In genomic region chrX:124232523-124233201, GRCh38 we compare ENCODE assay signal across 11 cellular contexts.
DNase-seq lines count a peak whose midpoint lies in the region; ATAC-seq and TF ChIP-seq lines count a peak whose summit lies in the region.
"Had no signal": no experiment of that assay in that cellular context is flagged by ENCODE, and none has a peak within 500 bp of the region (broad histone marks: within the 10 kb centered on the region; RNA-seq: fewer than 3 reads in every experiment).

No MANE protein-coding gene starts in this region.

- peak; percentile 57 for DNase-seq in activated T-cell treated with anti-CD3 and anti-CD28 coated beads, Interleukin-2, amount 50 U/mL, for 24 hours
- DNase-seq in activated T-cell treated with anti-CD3 and anti-CD28 coated beads, Interleukin-2, amount 50 U/mL, for 1 hour, result no peak
- DNase-seq in SK-N-MC (ENCODE audit: low read depth, low spot score) (no peak), NCI-H446 (lab: John Stamatoyannopoulos, UW) (no peak), vagina (ENCODE audit: extremely low spot score in 2 of 2) (no peak), occipital lobe (lab: John Stamatoyannopoulos, UW) (no peak)
- DNase-seq in stimulated activated CD4-positive, alpha-beta T cell treated with anti-CD3 and anti-CD28 coated beads, Interleukin-4, amount 100 ng/mL, for 4 hours, result peak; percentile 16 to 34
- DNase-seq: activated B cell treated with CpG ODN at 0.5 μM for 24 hours; effector CD4-positive, alpha-beta T cell; NCI-H1694 had no signal

- H3K27ac ChIP-seq in SK-N-MC (peak overlapping the region; percentile 96), vagina (no peak overlapping the region)

- TF ChIP-seq CTCF in vagina (IDR thresholded peaks at IDR 0.05), result no peak

- no peaks in the 10 kb centered on the region for H3K36me3 Mint-ChIP-seq in activated T-cell treated with anti-CD3 and anti-CD28 coated beads, Interleukin-2, amount 50 U/mL, for 24 hours (ENCODE audit: low read depth)

- H3K27me3 Mint-ChIP-seq in activated T-cell treated with anti-CD3 and anti-CD28 coated beads, Interleukin-2, amount 50 U/mL, for 24 hours, result peaks cover 34% of the 10 kb centered on the region
- H3K27me3 Mint-ChIP-seq: activated B cell treated with CpG ODN at 0.5 μM for 24 hours had no signal

- H3K4me1 ChIP-seq in vagina, result no peaks in the 10 kb centered on the region

- H3K36me3 ChIP-seq in SK-N-MC (ENCODE audit: insufficient read depth, low read length) (no peaks in the 10 kb centered on the region), vagina (no peaks in the 10 kb centered on the region)

- intact Hi-C loops in vagina (cut with DNase I), result no loop called here

- peak overlapping the region; percentile 69 for H3K27ac Mint-ChIP-seq in activated T-cell treated with anti-CD3 and anti-CD28 coated beads, Interleukin-2, amount 50 U/mL, for 24 hours
- H3K27ac Mint-ChIP-seq: activated B cell treated with CpG ODN at 0.5 μM for 24 hours had no signal

- ATAC-seq in HG02943 (IDR thresholded peaks at IDR 0.05; ENCODE audit: low read depth, unreplicated experiment), result peak; percentile 69

- no peak for TF ChIP-seq POLR2A in vagina (IDR thresholded peaks at IDR 0.05)

- H3K4me1 Mint-ChIP-seq in activated T-cell treated with anti-CD3 and anti-CD28 coated beads, Interleukin-2, amount 50 U/mL, for 24 hours (ENCODE audit: low read depth), result peaks cover 22% of the 10 kb centered on the region
- H3K4me1 Mint-ChIP-seq: activated B cell treated with CpG ODN at 0.5 μM for 24 hours had no signal

- H3K4me3 ChIP-seq in SK-N-MC (no peak overlapping the region), vagina (no peak overlapping the region)

- H3K9me3 ChIP-seq in SK-N-MC (ENCODE audit: low read depth, low read length) (no peaks in the 10 kb centered on the region), vagina (no peaks in the 10 kb centered on the region)

- H3K27me3 ChIP-seq in vagina, result no peaks in the 10 kb centered on the region

- H3K4me3 Mint-ChIP-seq in activated T-cell treated with anti-CD3 and anti-CD28 coated beads, Interleukin-2, amount 50 U/mL, for 24 hours, result no peak overlapping the region
- H3K4me3 Mint-ChIP-seq: activated B cell treated with CpG ODN at 0.5 μM for 24 hours had no signal

- H3K9ac ChIP-seq in SK-N-MC (ENCODE audit: insufficient read length), result no peak overlapping the region

- H3K9me3 Mint-ChIP-seq in activated T-cell treated with anti-CD3 and anti-CD28 coated beads, Interleukin-2, amount 50 U/mL, for 24 hours, result no peaks in the 10 kb centered on the region
- H3K9me3 Mint-ChIP-seq: activated B cell treated with CpG ODN at 0.5 μM for 24 hours had no signal

Comparison
In these comparisons a context has a peak if more than half of its experiments do, and no peak if none do; other contexts are left out.
1. DNase-seq: peak in activated T-cell treated with anti-CD3 and anti-CD28 coated beads, Interleukin-2, amount 50 U/mL, for 24 hours (single experiment) and stimulated activated CD4-positive, alpha-beta T cell treated with anti-CD3 and anti-CD28 coated beads, Interleukin-4, amount 100 ng/mL, for 4 hours (2 of 2); none in activated T-cell treated with anti-CD3 and anti-CD28 coated beads, Interleukin-2, amount 50 U/mL, for 1 hour (single experiment), SK-N-MC (single experiment), NCI-H446 (0 of 2), vagina (0 of 2) and occipital lobe (single experiment).